Comparison of ENCODE assay signal across 8 cellular contexts in the genomic region with DNA sequence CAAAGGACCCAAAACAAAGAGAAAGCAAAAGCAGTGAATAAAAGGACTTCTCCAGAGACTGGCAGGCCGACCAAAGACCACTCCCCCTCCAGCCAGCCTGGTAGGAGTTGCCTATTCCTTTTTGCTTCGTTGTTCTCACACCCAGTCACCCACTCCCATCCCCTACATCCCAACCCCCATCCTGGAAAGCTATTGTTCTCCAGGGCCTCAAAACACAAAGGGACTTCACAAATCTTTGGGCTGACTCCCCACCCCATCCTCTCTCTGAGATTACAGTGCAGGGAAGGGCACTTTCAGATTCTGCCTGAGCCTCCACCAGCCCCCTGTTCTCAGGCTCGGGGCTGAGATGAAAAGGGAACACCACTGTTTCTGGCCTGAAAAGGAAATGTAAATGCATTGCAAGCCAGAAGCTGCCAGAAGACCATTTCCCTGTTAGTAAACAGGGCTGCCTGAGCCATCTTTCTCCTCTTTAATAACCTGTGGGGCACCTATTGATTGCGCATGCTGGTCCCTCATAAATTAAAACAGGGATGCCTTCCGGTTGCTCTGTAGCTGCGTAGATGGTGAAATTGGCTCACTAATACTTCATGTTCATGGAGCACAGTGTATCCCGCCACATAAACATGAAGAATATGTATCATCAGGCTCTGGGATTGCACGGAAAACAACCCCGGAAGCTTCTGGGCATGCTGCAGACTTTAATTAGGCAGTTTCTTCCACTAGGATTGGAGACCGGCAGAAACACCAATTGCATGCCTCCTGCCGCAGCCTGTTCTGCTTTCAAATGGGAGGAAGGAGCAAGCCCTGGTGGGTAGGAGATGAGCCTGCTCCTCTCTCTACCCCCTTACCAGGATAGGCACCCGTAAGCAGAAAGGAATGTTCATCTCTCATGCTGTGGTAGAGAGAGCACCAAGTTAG.
DNase-seq lines count a peak whose midpoint lies in the region; ATAC-seq lines count a peak whose summit lies in the region.

No MANE protein-coding gene starts in this region.

- H3F3A ChIP-seq in GM23248 (ENCODE audit: insufficient read depth): peaks cover 29% of the 10 kb centered on the region

- H3K4me1 Mint-ChIP-seq in activated T-helper 17 cell treated with anti-CD3 and anti-CD28 coated beads, Interleukin-2, amount 50 U/mL, for 72 hours: peaks cover 23% of the 10 kb centered on the region

- no peaks in the 10 kb centered on the region for H3K36me3 Mint-ChIP-seq in activated T-helper 17 cell treated with anti-CD3 and anti-CD28 coated beads, Interleukin-2, amount 50 U/mL, for 72 hours (ENCODE audit: low read depth)

- DNase-seq in AG08395 (ENCODE audit: low spot score) (peak; percentile 90), GM23248 (peak; percentile 77), iPS DF 6.9 (ENCODE audit: low read depth, low spot score) (peak; percentile 35), SKM-1 (lab: John Stamatoyannopoulos, UW; ENCODE audit: unreplicated experiment) (no peak)

- H3K4me3 ChIP-seq in GM23248 (peak overlapping the region; percentile 15), iPS DF 6.9 (ENCODE audit: low read length) (no peak overlapping the region), skeletal muscle tissue (ENCODE audit: low read length in 3 of 3) (peak overlapping the region; percentile 7 to 57 (median 10))

- H3K36me3 ChIP-seq in GM23248 (ENCODE audit: low read depth): no peaks in the 10 kb centered on the region
- H3K36me3 ChIP-seq in iPS DF 6.9 (ENCODE audit: control insufficient read depth, insufficient read depth, low read length): no peaks in the 10 kb centered on the region
- H3K36me3 ChIP-seq in skeletal muscle tissue (ENCODE audit: control insufficient read depth in 3 of 3, insufficient read depth in 3 of 3, low read length in 3 of 3): no peaks in the 10 kb centered on the region

- 54% methylated on average over 12 of the region's 12 CpGs for WGBS in GM23248 (ENCODE audit: low coverage in 1 of 2, low lambda C conversion rate in 2 of 2, missing lambda C conversion rate in 2 of 2), 2 experiments
- WGBS in iPS DF 6.9 (ENCODE audit: insufficient coverage, insufficient read length): no CpG with 5 or more reads among the region's 12 CpGs

- in situ Hi-C loops in GM23248 (cut with MboI): no loop called here

- peak overlapping the region; percentile 90 for H3K27ac Mint-ChIP-seq in activated T-helper 17 cell treated with anti-CD3 and anti-CD28 coated beads, Interleukin-2, amount 50 U/mL, for 72 hours

- H3K27me3 ChIP-seq in GM23248 (replicated peaks; ENCODE audit: insufficient read depth) (no peaks in the 10 kb centered on the region), iPS DF 6.9 (ENCODE audit: control insufficient read depth, insufficient read depth, low read length) (no peaks in the 10 kb centered on the region), skeletal muscle tissue (ENCODE audit: control insufficient read depth in 3 of 3, insufficient read depth in 3 of 3, low read length in 3 of 3) (peaks cover 0 to 2% (median 0%) of the 10 kb centered on the region in 3 donors)

- peak overlapping the region; percentile 58 for H3K27ac ChIP-seq in GM23248
- no peak overlapping the region for H3K27ac ChIP-seq in iPS DF 6.9 (ENCODE audit: low read length)
- H3K27ac ChIP-seq in skeletal muscle tissue (ENCODE audit: low read depth, low read length): no peak overlapping the region

- no peaks in the 10 kb centered on the region for H4K20me1 ChIP-seq in GM23248 (ENCODE audit: insufficient read depth)

- H3K27me3 Mint-ChIP-seq in activated T-helper 17 cell treated with anti-CD3 and anti-CD28 coated beads, Interleukin-2, amount 50 U/mL, for 72 hours: no peaks in the 10 kb centered on the region

- peak overlapping the region; percentile 75 for H2AFZ ChIP-seq in GM23248

- H3K9me2 ChIP-seq in GM23248 (ENCODE audit: insufficient read depth): no peaks in the 10 kb centered on the region

- H3K79me2 ChIP-seq in GM23248 (ENCODE audit: insufficient read depth): no peaks in the 10 kb centered on the region

- H3K4me3 Mint-ChIP-seq in activated T-helper 17 cell treated with anti-CD3 and anti-CD28 coated beads, Interleukin-2, amount 50 U/mL, for 72 hours: peak overlapping the region; percentile 78

- no peaks in the 10 kb centered on the region for H3K9me3 Mint-ChIP-seq in activated T-helper 17 cell treated with anti-CD3 and anti-CD28 coated beads, Interleukin-2, amount 50 U/mL, for 72 hours

- H3K9me3 ChIP-seq in GM23248 (ENCODE audit: low read depth): no peaks in the 10 kb centered on the region
- no peaks in the 10 kb centered on the region for H3K9me3 ChIP-seq in iPS DF 6.9 (ENCODE audit: control insufficient read depth, insufficient read depth, low read length)
- no peaks in the 10 kb centered on the region for H3K9me3 ChIP-seq in skeletal muscle tissue (ENCODE audit: control insufficient read depth in 3 of 3, low read length in 3 of 3)

- ATAC-seq in activated T-helper 17 cell treated with anti-CD3 and anti-CD28 coated beads, Interleukin-2, amount 50 U/mL, for 72 hours (replicated peaks): peak; percentile 37
- ATAC-seq in GM21737 (IDR thresholded peaks at IDR 0.05; ENCODE audit: unreplicated experiment) (no peak), GM19351 (IDR thresholded peaks at IDR 0.05; ENCODE audit: unreplicated experiment) (no peak)

- H3K4me1 ChIP-seq in GM23248 (ENCODE audit: insufficient read depth) (peaks cover 26% of the 10 kb centered on the region), iPS DF 6.9 (ENCODE audit: control insufficient read depth, insufficient read depth, low read length) (no peaks in the 10 kb centered on the region; the same call in 1 of the 2 replicates), skeletal muscle tissue (ENCODE audit: control insufficient read depth in 3 of 3, insufficient read depth in 3 of 3, low read length in 3 of 3) (peaks cover 6 to 10% (median 9%) of the 10 kb centered on the region in 3 donors)

- H3K4me2 ChIP-seq in GM23248 (ENCODE audit: unreplicated experiment): peak overlapping the region; percentile 26

- H3K9ac ChIP-seq in GM23248 (peak overlapping the region; percentile 54), skeletal muscle tissue (ENCODE audit: low read depth in 1 of 3, low read length in 3 of 3) (peak overlapping the region in 1 of 3 donors; percentile 8)
